In genomic region chr7:41882271-41882670, GRCh38 we compare ENCODE assay signal across 10 cellular contexts.
A peak's percentile ranks its signal among the peaks of the same experiment; 100 is the strongest.
DNase-seq lines count a peak whose midpoint lies in the region; ATAC-seq, FAIRE-seq and TF ChIP-seq lines count a peak whose summit lies in the region.
"Had no signal": no experiment of that assay in that cellular context is flagged by ENCODE, and none has a peak within 500 bp of the region (broad histone marks: within the 10 kb centered on the region; RNA-seq: fewer than 3 reads in every experiment).

No MANE protein-coding gene starts in this region.

- POLR2A ChIA-PET in GM10248 (lab: Yijun Ruan, JAX): no interaction called here

- ATAC-seq in HG03280 (IDR thresholded peaks at IDR 0.05; ENCODE audit: unreplicated experiment): peak; percentile 3

- no peak for TF ChIP-seq CTCF in GM10248 (IDR thresholded peaks at IDR 0.05; ENCODE audit: control extremely low read depth, extremely low read depth, low read depth, missing control alignments)

- CTCF ChIA-PET in GM10248 (lab: Yijun Ruan, JAX): interaction anchor here (0.9 to 3.2 kb wide), 9 partner anchors 10 to 1957 kb away, joined by 3 to 15 read pairs (median 3); partner anchors contain the start of gene STK17A

- peak; percentile 8 for DNase-seq in stimulated activated CD4-positive, alpha-beta T cell treated with anti-CD3 and anti-CD28 coated beads, Interleukin-12 subunit alpha, Interleukin-12 subunit beta, amount 100 ng/mL, for 4 hours
- DNase-seq in stimulated activated CD4-positive, alpha-beta T cell treated with anti-CD3 and anti-CD28 coated beads, Interleukin-4, amount 100 ng/mL, for 4 hours: no peak
- DNase-seq in cerebellar cortex (ENCODE audit: low spot score): peak; percentile 3
- DNase-seq in urothelium cell line (ENCODE audit: low spot score): no peak
- DNase-seq in GM10248 (ENCODE audit: extremely low spot score): no peak
- DNase-seq in Kasumi-1 (lab: John Stamatoyannopoulos, UW): no peak
- no peak for DNase-seq in NCI-H446 (lab: John Stamatoyannopoulos, UW)
- DNase-seq: NCI-H146, ovary had no signal

- peak; percentile 56 for FAIRE-seq in urothelium cell line (lab: Jason Lieb, UNC)

Comparison
In these comparisons a context has a peak if more than half of its experiments do, and no peak if none do; other contexts are left out.
1. DNase-seq: peak in stimulated activated CD4-positive, alpha-beta T cell treated with anti-CD3 and anti-CD28 coated beads, Interleukin-12 subunit alpha, Interleukin-12 subunit beta, amount 100 ng/mL, for 4 hours (single experiment) and cerebellar cortex (single experiment); none in stimulated activated CD4-positive, alpha-beta T cell treated with anti-CD3 and anti-CD28 coated beads, Interleukin-4, amount 100 ng/mL, for 4 hours (0 of 2), urothelium cell line (single experiment), GM10248 (single experiment), Kasumi-1 (0 of 2) and NCI-H446 (0 of 2).